ENCODE assay signal across 1 cellular context in genomic region chrX:42955349-42955748, GRCh38.
TF ChIP-seq lines count a peak whose summit lies in the region.

No MANE protein-coding gene starts in this region.

TF ChIP-seq in GM12878, 131 proteins besides CTCF, POLR2A, EP300 and RAD21 (continued from another document and continues in another):
- TF ChIP-seq NKRF (conservative IDR thresholded peaks at IDR 0.05), result no peak
- no peak for TF ChIP-seq PBX3 (IDR thresholded peaks at IDR 0.05; ENCODE audit: insufficient replicate concordance, low read depth, low read length)
- TF ChIP-seq CREM (IDR thresholded peaks at IDR 0.05; ENCODE audit: low read depth), result peak; percentile 43; the same call in 1 of the 2 replicates
- no peak for TF ChIP-seq RAD51 (IDR thresholded peaks at IDR 0.05)
- TF ChIP-seq, protein P1, sequence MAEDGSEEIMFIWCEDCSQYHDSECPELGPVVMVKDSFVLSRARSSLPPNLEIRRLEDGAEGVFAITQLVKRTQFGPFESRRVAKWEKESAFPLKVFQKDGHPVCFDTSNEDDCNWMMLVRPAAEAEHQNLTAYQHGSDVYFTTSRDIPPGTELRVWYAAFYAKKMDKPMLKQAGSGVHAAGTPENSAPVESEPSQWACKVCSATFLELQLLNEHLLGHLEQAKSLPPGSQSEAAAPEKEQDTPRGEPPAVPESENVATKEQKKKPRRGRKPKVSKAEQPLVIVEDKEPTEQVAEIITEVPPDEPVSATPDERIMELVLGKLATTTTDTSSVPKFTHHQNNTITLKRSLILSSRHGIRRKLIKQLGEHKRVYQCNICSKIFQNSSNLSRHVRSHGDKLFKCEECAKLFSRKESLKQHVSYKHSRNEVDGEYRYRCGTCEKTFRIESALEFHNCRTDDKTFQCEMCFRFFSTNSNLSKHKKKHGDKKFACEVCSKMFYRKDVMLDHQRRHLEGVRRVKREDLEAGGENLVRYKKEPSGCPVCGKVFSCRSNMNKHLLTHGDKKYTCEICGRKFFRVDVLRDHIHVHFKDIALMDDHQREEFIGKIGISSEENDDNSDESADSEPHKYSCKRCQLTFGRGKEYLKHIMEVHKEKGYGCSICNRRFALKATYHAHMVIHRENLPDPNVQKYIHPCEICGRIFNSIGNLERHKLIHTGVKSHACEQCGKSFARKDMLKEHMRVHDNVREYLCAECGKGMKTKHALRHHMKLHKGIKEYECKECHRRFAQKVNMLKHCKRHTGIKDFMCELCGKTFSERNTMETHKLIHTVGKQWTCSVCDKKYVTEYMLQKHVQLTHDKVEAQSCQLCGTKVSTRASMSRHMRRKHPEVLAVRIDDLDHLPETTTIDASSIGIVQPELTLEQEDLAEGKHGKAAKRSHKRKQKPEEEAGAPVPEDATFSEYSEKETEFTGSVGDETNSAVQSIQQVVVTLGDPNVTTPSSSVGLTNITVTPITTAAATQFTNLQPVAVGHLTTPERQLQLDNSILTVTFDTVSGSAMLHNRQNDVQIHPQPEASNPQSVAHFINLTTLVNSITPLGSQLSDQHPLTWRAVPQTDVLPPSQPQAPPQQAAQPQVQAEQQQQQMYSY (CRISPR knock-in tag; IDR thresholded peaks at IDR 0.05), result no peak
- TF ChIP-seq, protein P2, sequence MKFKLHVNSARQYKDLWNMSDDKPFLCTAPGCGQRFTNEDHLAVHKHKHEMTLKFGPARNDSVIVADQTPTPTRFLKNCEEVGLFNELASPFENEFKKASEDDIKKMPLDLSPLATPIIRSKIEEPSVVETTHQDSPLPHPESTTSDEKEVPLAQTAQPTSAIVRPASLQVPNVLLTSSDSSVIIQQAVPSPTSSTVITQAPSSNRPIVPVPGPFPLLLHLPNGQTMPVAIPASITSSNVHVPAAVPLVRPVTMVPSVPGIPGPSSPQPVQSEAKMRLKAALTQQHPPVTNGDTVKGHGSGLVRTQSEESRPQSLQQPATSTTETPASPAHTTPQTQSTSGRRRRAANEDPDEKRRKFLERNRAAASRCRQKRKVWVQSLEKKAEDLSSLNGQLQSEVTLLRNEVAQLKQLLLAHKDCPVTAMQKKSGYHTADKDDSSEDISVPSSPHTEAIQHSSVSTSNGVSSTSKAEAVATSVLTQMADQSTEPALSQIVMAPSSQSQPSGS (IDR thresholded peaks at IDR 0.05; ENCODE audit: low read length), result peak; percentile 73
- no peak for TF ChIP-seq ZNF207 (IDR thresholded peaks at IDR 0.05; ENCODE audit: borderline replicate concordance)
- TF ChIP-seq YY1 (IDR thresholded peaks at IDR 0.05; ENCODE audit: low read depth, low read length), result no peak
- peak; percentile 91 for TF ChIP-seq MEF2B (IDR thresholded peaks at IDR 0.05; ENCODE audit: partially characterized antibody, poor library complexity, severe bottlenecking)
- 0 out of 2 replicates have a peak, but pooled peaks have one; percentile 52 for TF ChIP-seq ATF7 (IDR thresholded peaks at IDR 0.05; ENCODE audit: low read depth)
- TF ChIP-seq MXI1 (IDR thresholded peaks at IDR 0.05; ENCODE audit: low read depth, low read length), result no peak
- no peak for TF ChIP-seq NR2C1 (IDR thresholded peaks at IDR 0.05)
- TF ChIP-seq, protein P3, sequence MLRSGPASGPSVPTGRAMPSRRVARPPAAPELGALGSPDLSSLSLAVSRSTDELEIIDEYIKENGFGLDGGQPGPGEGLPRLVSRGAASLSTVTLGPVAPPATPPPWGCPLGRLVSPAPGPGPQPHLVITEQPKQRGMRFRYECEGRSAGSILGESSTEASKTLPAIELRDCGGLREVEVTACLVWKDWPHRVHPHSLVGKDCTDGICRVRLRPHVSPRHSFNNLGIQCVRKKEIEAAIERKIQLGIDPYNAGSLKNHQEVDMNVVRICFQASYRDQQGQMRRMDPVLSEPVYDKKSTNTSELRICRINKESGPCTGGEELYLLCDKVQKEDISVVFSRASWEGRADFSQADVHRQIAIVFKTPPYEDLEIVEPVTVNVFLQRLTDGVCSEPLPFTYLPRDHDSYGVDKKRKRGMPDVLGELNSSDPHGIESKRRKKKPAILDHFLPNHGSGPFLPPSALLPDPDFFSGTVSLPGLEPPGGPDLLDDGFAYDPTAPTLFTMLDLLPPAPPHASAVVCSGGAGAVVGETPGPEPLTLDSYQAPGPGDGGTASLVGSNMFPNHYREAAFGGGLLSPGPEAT (IDR thresholded peaks at IDR 0.05; ENCODE audit: low read depth), result peak; percentile 38; the same call in 1 of the 2 replicates
- peak; percentile 74 to 75 for TF ChIP-seq IKZF2 (IDR thresholded peaks at IDR 0.05)
- no peak for TF ChIP-seq HCFC1 (IDR thresholded peaks at IDR 0.05; ENCODE audit: low read length)
- no peak for TF ChIP-seq E2F8 (IDR thresholded peaks at IDR 0.05; ENCODE audit: low read depth, partially characterized antibody)
- no peak for TF ChIP-seq E2F4 (IDR thresholded peaks at IDR 0.05; ENCODE audit: low read depth, low read length)
- TF ChIP-seq RELA (IDR thresholded peaks at IDR 0.05; ENCODE audit: borderline replicate concordance, partially characterized antibody), result no peak
- TF ChIP-seq RFX5 (IDR thresholded peaks at IDR 0.05; ENCODE audit: low read depth, low read length), result no peak
- no peak for TF ChIP-seq PAX8 (IDR thresholded peaks at IDR 0.05)
- TF ChIP-seq SUPT20H (IDR thresholded peaks at IDR 0.05; ENCODE audit: borderline replicate concordance, control insufficient read depth, low read depth, low read length), result no peak
- no peak for TF ChIP-seq SMAD5 (IDR thresholded peaks at IDR 0.05; ENCODE audit: low read depth)
- TF ChIP-seq TCF7 (IDR thresholded peaks at IDR 0.05; ENCODE audit: borderline replicate concordance), result no peak
- TF ChIP-seq CEBPZ (IDR thresholded peaks at IDR 0.05; ENCODE audit: low read depth, low read length), result no peak
- 0 out of 2 replicates have a peak, but pooled peaks have one; percentile 56 for TF ChIP-seq DPF2 (IDR thresholded peaks at IDR 0.05)
- TF ChIP-seq, protein P4, sequence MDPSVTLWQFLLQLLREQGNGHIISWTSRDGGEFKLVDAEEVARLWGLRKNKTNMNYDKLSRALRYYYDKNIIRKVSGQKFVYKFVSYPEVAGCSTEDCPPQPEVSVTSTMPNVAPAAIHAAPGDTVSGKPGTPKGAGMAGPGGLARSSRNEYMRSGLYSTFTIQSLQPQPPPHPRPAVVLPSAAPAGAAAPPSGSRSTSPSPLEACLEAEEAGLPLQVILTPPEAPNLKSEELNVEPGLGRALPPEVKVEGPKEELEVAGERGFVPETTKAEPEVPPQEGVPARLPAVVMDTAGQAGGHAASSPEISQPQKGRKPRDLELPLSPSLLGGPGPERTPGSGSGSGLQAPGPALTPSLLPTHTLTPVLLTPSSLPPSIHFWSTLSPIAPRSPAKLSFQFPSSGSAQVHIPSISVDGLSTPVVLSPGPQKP (IDR thresholded peaks at IDR 0.05; ENCODE audit: low read depth, low read length), result no peak
- TF ChIP-seq KDM1A (IDR thresholded peaks at IDR 0.05; ENCODE audit: borderline replicate concordance), result no peak
- TF ChIP-seq HSF1 (IDR thresholded peaks at IDR 0.05; ENCODE audit: low read depth, low read length), result no peak
- TF ChIP-seq JUNB (IDR thresholded peaks at IDR 0.05), result peak; percentile 71; the same call in 1 of the 2 replicates
- no peak for TF ChIP-seq ZBTB4 (CRISPR knock-in tag; IDR thresholded peaks at IDR 0.05)
- TF ChIP-seq SRF (IDR thresholded peaks at IDR 0.05; ENCODE audit: low read depth in 2 of 2, low read length in 2 of 2), result no peak
